Comparison of ENCODE assay signal across 8 cellular contexts in genomic region chr12:42483534-42483857, GRCh38.
DNase-seq lines count a peak whose midpoint lies in the region; ATAC-seq and TF ChIP-seq lines count a peak whose summit lies in the region.

No MANE protein-coding gene starts in this region.

- H2AFZ ChIP-seq in neuronal stem cell (ENCODE audit: low read length) = peak overlapping the region; percentile 98

- peak overlapping the region; percentile 19 for H3K23ac ChIP-seq in neuronal stem cell (ENCODE audit: low read depth, low read length, poor library complexity)

- H3K4me2 ChIP-seq in neuronal stem cell (ENCODE audit: insufficient read depth, low read length, poor library complexity, severe bottlenecking) = peak overlapping the region; percentile 69

- peak overlapping the region; percentile 90 for H3K9ac ChIP-seq in neuronal stem cell (ENCODE audit: low read depth, low read length, poor library complexity)

- peak overlapping the region; percentile 67 for H3K4me3 ChIP-seq in AG10803 (ENCODE audit: low read length)
- H3K4me3 ChIP-seq in neuronal stem cell (ENCODE audit: low read length in 2 of 2) = peak overlapping the region; percentile 79 to 89

- no peaks in the 10 kb centered on the region for H3K27me3 ChIP-seq in foreskin keratinocyte
- no peaks in the 10 kb centered on the region for H3K27me3 ChIP-seq in neuronal stem cell (ENCODE audit: control insufficient read depth in 3 of 3, insufficient read depth in 3 of 3, low read depth in 1 of 3, low read length in 3 of 3)

- no peaks in the 10 kb centered on the region for H3K9me3 Mint-ChIP-seq in activated CD8-positive, alpha-beta memory T cell treated with anti-CD3 and anti-CD28 coated beads, Interleukin-2, amount 10 ng/mL, durations not matched to agents 7 days and 5 days (ENCODE audit: low read depth)

- H3K27ac ChIP-seq in foreskin keratinocyte (no peak overlapping the region), neuronal stem cell (replicated peaks; ENCODE audit: low read length) (peak overlapping the region; percentile 67)

- H2BK12ac ChIP-seq in neuronal stem cell (ENCODE audit: low read length) = no peak overlapping the region

- peak overlapping the region; percentile 89 for H3K18ac ChIP-seq in neuronal stem cell (ENCODE audit: low read length)

- H3K4me1 ChIP-seq in foreskin keratinocyte (peaks cover 10% of the 10 kb centered on the region), neuronal stem cell (ENCODE audit: control insufficient read depth in 2 of 2, insufficient read depth in 1 of 2, low read depth in 1 of 2, low read length in 2 of 2) (peaks cover 7% of the 10 kb centered on the region in 2 donors)

- H4K8ac ChIP-seq in neuronal stem cell (ENCODE audit: low read depth, low read length) = no peak overlapping the region

- no peaks in the 10 kb centered on the region for H3K36me3 Mint-ChIP-seq in activated CD8-positive, alpha-beta memory T cell treated with anti-CD3 and anti-CD28 coated beads, Interleukin-2, amount 10 ng/mL, durations not matched to agents 7 days and 5 days

- ATAC-seq in GM19328 (IDR thresholded peaks at IDR 0.05; ENCODE audit: unreplicated experiment) = peak; percentile 29
- peak; percentile 28 for ATAC-seq in HG03280 (IDR thresholded peaks at IDR 0.05; ENCODE audit: unreplicated experiment)
- peak; percentile 14 for ATAC-seq in activated CD8-positive, alpha-beta memory T cell treated with anti-CD3 and anti-CD28 coated beads, Interleukin-2, amount 10 ng/mL, durations not matched to agents 7 days and 5 days
- ATAC-seq in foreskin keratinocyte = peak; percentile 44

- H3K4ac ChIP-seq in neuronal stem cell (ENCODE audit: low read length) = no peak overlapping the region

- peaks cover 84% of the 10 kb centered on the region for H3K27me3 Mint-ChIP-seq in activated CD8-positive, alpha-beta memory T cell treated with anti-CD3 and anti-CD28 coated beads, Interleukin-2, amount 10 ng/mL, durations not matched to agents 7 days and 5 days

- H2BK15ac ChIP-seq in neuronal stem cell (ENCODE audit: low read length) = peak overlapping the region; percentile 4

- peak overlapping the region; percentile 90 for H2BK5ac ChIP-seq in neuronal stem cell (ENCODE audit: low read length)

- H3K9me3 ChIP-seq in neuronal stem cell (replicated peaks in 1 of 2; ENCODE audit: control insufficient read depth in 2 of 2, insufficient read depth in 1 of 2, low read depth in 1 of 2, low read length in 2 of 2) = no peaks in the 10 kb centered on the region

- H3K14ac ChIP-seq in neuronal stem cell (ENCODE audit: low read length) = peak overlapping the region; percentile 90

- H2BK120ac ChIP-seq in neuronal stem cell (ENCODE audit: low read depth, low read length) = peak overlapping the region; percentile 40

- CTCF ChIA-PET in activated CD8-positive, alpha-beta memory T cell treated with anti-CD3 and anti-CD28 coated beads, Interleukin-2, amount 10 ng/mL, durations not matched to agents 7 days and 5 days (lab: Charles Lee) = interaction anchor here (0.5 to 2.4 kb wide), 8 partner anchors 8 to 335 kb away, joined by 3 to 27 read pairs (median 4); no protein-coding TSS in a partner anchor

- no peak overlapping the region for H2AK5ac ChIP-seq in neuronal stem cell (ENCODE audit: low read depth, low read length)

- H4K91ac ChIP-seq in neuronal stem cell (ENCODE audit: low read depth, low read length, poor library complexity) = no peak overlapping the region

- no peaks in the 10 kb centered on the region for H3K36me3 ChIP-seq in neuronal stem cell (replicated peaks in 1 of 2; ENCODE audit: control insufficient read depth in 2 of 2, insufficient read depth in 2 of 2, low read length in 2 of 2)

- WGBS in neuronal stem cell (ENCODE audit: extremely low coverage in 2 of 2, insufficient read length in 2 of 2, insufficient replicate concordance in 1 of 2), 2 donors = no CpG with 5 or more reads among the region's 36 CpGs

- no peak overlapping the region for H3K27ac Mint-ChIP-seq in activated CD8-positive, alpha-beta memory T cell treated with anti-CD3 and anti-CD28 coated beads, Interleukin-2, amount 10 ng/mL, durations not matched to agents 7 days and 5 days

- no peaks in the 10 kb centered on the region for H3K79me1 ChIP-seq in neuronal stem cell (ENCODE audit: low read depth, low read length)

- H3K4me1 Mint-ChIP-seq in activated CD8-positive, alpha-beta memory T cell treated with anti-CD3 and anti-CD28 coated beads, Interleukin-2, amount 10 ng/mL, durations not matched to agents 7 days and 5 days = peaks cover 14% of the 10 kb centered on the region

- no peak for DNase-seq in AG10803 (ENCODE audit: low read depth)
- no peak for DNase-seq in activated CD8-positive, alpha-beta memory T cell treated with anti-CD3 and anti-CD28 coated beads, Interleukin-2, amount 10 ng/mL, durations not matched to agents 7 days and 5 days
- peak in 1 of 2 donors; percentile 29 for DNase-seq in foreskin keratinocyte
- peak; percentile 63 for DNase-seq in neuronal stem cell (ENCODE audit: low spot score)
- DNase-seq in COR-L47 (lab: John Stamatoyannopoulos, UW) = no peak
- no peak for DNase-seq in NCI-H2196 treated with DMSO at 0.1 percent for 48 hours (lab: John Stamatoyannopoulos, UW; ENCODE audit: unreplicated experiment)

- TF ChIP-seq CTCF in AG10803 (conservative IDR thresholded peaks at IDR 0.05; ENCODE audit: low read length) (no peak), foreskin keratinocyte (conservative IDR thresholded peaks at IDR 0.05) (no peak)

- H3K4me3 Mint-ChIP-seq in activated CD8-positive, alpha-beta memory T cell treated with anti-CD3 and anti-CD28 coated beads, Interleukin-2, amount 10 ng/mL, durations not matched to agents 7 days and 5 days = peak overlapping the region; percentile 66
